27 cellular contexts compared by ENCODE assay signal in genomic region chr2:76506538-76506937, GRCh38.
"Had no signal": no experiment of that assay in that cellular context is flagged by ENCODE, and none has a peak within 500 bp of the region (broad histone marks: within the 10 kb centered on the region; RNA-seq: fewer than 3 reads in every experiment).

No MANE protein-coding gene starts in this region.

- H3K4me1 Mint-ChIP-seq: immature natural killer cell; memory B cell; naive thymus-derived CD8-positive, alpha-beta T cell; T-helper 17 cell had no signal

- H3K27me3 Mint-ChIP-seq: activated T-cell treated with anti-CD3 and anti-CD28 coated beads, Interleukin-2, amount 50 U/mL, for 24 hours; dendritic cell treated with granulocyte-macrophage colony-stimulating factor and Interleukin-4, amounts not matched to agents 40 ng/mL and 50 ng/mL, for 4 days; memory B cell; naive thymus-derived CD8-positive, alpha-beta T cell; T-helper 17 cell had no signal

- H3K4me1 ChIP-seq: transverse colon had no signal

- DNase-seq: activated CD4-positive, alpha-beta T cell treated with anti-CD3 and anti-CD28 coated beads for 48 hours; activated CD4-positive, alpha-beta T cell treated with anti-CD3 and anti-CD28 coated beads, Interleukin-2, amount 50 U/mL, for 48 hours; activated CD8-positive, alpha-beta memory T cell treated with anti-CD3 and anti-CD28 coated beads, Interleukin-2, amount 50 U/mL, for 48 hours; activated gamma-delta T cell; activated naive CD4-positive, alpha-beta T cell treated with anti-CD3 and anti-CD28 coated beads, Interleukin-2, amount 50 U/mL, for 16 hours; activated T-cell treated with anti-CD3 and anti-CD28 coated beads, Interleukin-2, amount 50 U/mL, for 24 hours; amniotic stem cell; central memory CD4-positive, alpha-beta T cell; endodermal cell; foreskin fibroblast; head of caudate nucleus; hypothalamus; immature natural killer cell; kidney; midbrain; naive thymus-derived CD8-positive, alpha-beta T cell; right cardiac atrium; stimulated activated CD4-positive, alpha-beta T cell treated with anti-CD3 and anti-CD28 coated beads, Interleukin-2, amount 100 ng/mL, for 48 hours; stimulated activated naive CD4-positive, alpha-beta T cell treated with Interleukin-2 at 50 U/mL for 16 hours; T-helper 17 cell; T1000; transverse colon; WERI-Rb-1 had no signal

- H3K27ac ChIP-seq: transverse colon, WERI-Rb-1 had no signal

- H3K27ac Mint-ChIP-seq: activated T-cell treated with anti-CD3 and anti-CD28 coated beads, Interleukin-2, amount 50 U/mL, for 24 hours; dendritic cell treated with granulocyte-macrophage colony-stimulating factor and Interleukin-4, amounts not matched to agents 40 ng/mL and 50 ng/mL, for 4 days; endodermal cell; immature natural killer cell; memory B cell; naive thymus-derived CD8-positive, alpha-beta T cell; T-helper 17 cell had no signal

- ATAC-seq: activated CD4-positive, CD25-positive, alpha-beta regulatory T cell treated with anti-CD3 and anti-CD28 coated beads, Interleukin-2, amount 50 U/mL, for 24 hours; esophagus mucosa; naive thymus-derived CD8-positive, alpha-beta T cell; right cardiac atrium; T-helper 17 cell had no signal

- H3K36me3 ChIP-seq: transverse colon, WERI-Rb-1 had no signal

- H3K4me3 Mint-ChIP-seq: activated T-cell treated with anti-CD3 and anti-CD28 coated beads, Interleukin-2, amount 50 U/mL, for 24 hours; dendritic cell treated with granulocyte-macrophage colony-stimulating factor and Interleukin-4, amounts not matched to agents 40 ng/mL and 50 ng/mL, for 4 days; endodermal cell; immature natural killer cell; memory B cell; naive thymus-derived CD8-positive, alpha-beta T cell; T-helper 17 cell had no signal

- H3K36me3 Mint-ChIP-seq: immature natural killer cell; memory B cell; naive thymus-derived CD8-positive, alpha-beta T cell had no signal

- H3K9me3 Mint-ChIP-seq: activated T-cell treated with anti-CD3 and anti-CD28 coated beads, Interleukin-2, amount 50 U/mL, for 24 hours; dendritic cell treated with granulocyte-macrophage colony-stimulating factor and Interleukin-4, amounts not matched to agents 40 ng/mL and 50 ng/mL, for 4 days; endodermal cell; memory B cell had no signal

- H3K4me3 ChIP-seq: transverse colon had no signal

- H3K27me3 ChIP-seq: transverse colon had no signal

- H3K9me3 ChIP-seq: transverse colon had no signal
